1 cellular context compared by ENCODE assay signal in genomic region chr22:29555065-29555644, GRCh38.
TF ChIP-seq lines count a peak whose summit lies in the region.

No MANE protein-coding gene starts in this region.

TF ChIP-seq in SK-N-SH, 30 proteins besides CTCF, POLR2A, EP300 and RAD21 (continued from another document):
- TF ChIP-seq ZBTB33 (IDR thresholded peaks at IDR 0.05; ENCODE audit: borderline replicate concordance, low read depth) (no peak), USF1 (IDR thresholded peaks at IDR 0.05; ENCODE audit: borderline replicate concordance, low read depth) (no peak), JUND (IDR thresholded peaks at IDR 0.05) (no peak)
